In the genomic region with DNA sequence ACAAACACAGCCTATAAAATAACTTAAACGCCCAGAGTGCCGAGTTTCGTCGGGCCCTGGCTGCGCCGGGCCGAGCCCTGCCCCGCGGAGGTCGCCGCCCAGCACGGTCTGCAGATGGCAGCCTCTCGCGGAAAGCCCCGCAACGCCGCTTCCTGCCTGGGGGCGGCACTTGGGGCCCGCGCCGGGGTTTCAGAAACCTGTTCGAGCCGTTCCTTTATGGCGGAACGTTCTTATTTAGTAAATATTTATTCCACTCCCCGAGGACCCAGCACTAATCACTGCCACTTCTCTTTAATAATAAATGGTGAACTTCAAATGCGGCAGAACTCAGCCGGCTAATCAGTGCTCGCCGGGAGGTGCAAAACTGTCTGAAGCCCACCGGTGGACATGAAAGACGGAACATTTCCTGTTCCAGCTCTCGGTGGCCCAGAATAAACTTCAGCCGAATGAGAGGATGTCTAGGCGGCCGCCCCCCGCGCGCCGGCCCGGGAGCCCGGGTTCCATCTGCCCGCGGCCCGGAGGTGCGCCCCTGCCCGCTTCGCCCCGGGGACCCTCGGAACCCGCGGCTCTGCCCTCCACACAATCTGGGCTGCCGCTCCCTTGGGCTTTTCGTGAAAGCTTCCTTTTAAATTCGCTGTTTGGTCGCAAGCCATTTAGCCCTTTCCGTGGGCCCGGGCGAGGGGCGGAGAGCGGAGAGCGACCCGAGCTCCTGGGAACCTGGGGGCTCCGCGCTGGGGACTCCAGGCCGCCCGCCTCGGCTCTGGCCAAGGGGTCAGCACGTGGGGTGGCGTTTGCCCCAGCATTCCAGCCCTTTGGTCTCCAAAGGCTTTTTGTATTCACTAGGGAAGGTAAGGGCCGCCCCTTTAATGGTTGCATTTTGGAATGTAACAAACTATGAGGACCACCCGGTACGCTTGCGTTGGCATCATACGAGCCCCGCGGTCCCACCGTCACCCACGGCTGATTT, we compare ENCODE assay signal across 8 cellular contexts.
DNase-seq lines count a peak whose midpoint lies in the region; ATAC-seq lines count a peak whose summit lies in the region.

No MANE protein-coding gene starts in this region.

- H2AFZ ChIP-seq in ACC112 (ENCODE audit: low read length, unreplicated experiment): peak overlapping the region; percentile 89

- H3K27ac ChIP-seq in ACC112 (ENCODE audit: low read depth, low read length): no peak overlapping the region
- peak overlapping the region; percentile 53 for H3K27ac ChIP-seq in epithelial cell of prostate

- peak overlapping the region; percentile 79 for H3K4me3 ChIP-seq in ACC112 (ENCODE audit: low read depth, low read length)
- peak overlapping the region; percentile 51 for H3K4me3 ChIP-seq in mucosa of stomach (ENCODE audit: low read length)

- H3K9me3 ChIP-seq in mucosa of stomach (ENCODE audit: control insufficient read depth, low read length): no peaks in the 10 kb centered on the region

- peaks cover 42% of the 10 kb centered on the region for H3K27me3 ChIP-seq in ACC112 (ENCODE audit: insufficient read depth, low read length)
- no peaks in the 10 kb centered on the region for H3K27me3 ChIP-seq in mucosa of stomach (ENCODE audit: control insufficient read depth, insufficient read depth, low read length)

- DNase-seq in NCI-H2227 treated with DMSO at 0.1 percent for 48 hours (lab: John Stamatoyannopoulos, UW) (peak; percentile 34), epithelial cell of prostate (ENCODE audit: low read depth, low spot score) (no peak)
- peak; percentile 10 for DNase-seq in activated CD8-positive, alpha-beta memory T cell treated with anti-CD3 and anti-CD28 coated beads, Interleukin-2, amount 50 U/mL, for 24 hours (ENCODE audit: extremely low read depth)
- DNase-seq in stimulated activated naive CD4-positive, alpha-beta T cell treated with Interleukin-2 at 50 U/mL for 16 hours (lab: John Stamatoyannopoulos, UW): peak; percentile 31

- H3K79me2 ChIP-seq in ACC112 (ENCODE audit: control insufficient read depth, insufficient read depth, low read length, unreplicated experiment): no peaks in the 10 kb centered on the region

- peak overlapping the region; percentile 88 for H3K9ac ChIP-seq in mucosa of stomach (ENCODE audit: low read length)

- no peaks in the 10 kb centered on the region for H3K4me1 ChIP-seq in ACC112 (ENCODE audit: control insufficient read depth, insufficient read depth, low read length, unreplicated experiment)
- H3K4me1 ChIP-seq in mucosa of stomach (ENCODE audit: control insufficient read depth, insufficient read depth, low read length): no peaks in the 10 kb centered on the region

- H3K36me3 ChIP-seq in ACC112 (ENCODE audit: insufficient read depth, low read length) (no peaks in the 10 kb centered on the region), mucosa of stomach (ENCODE audit: control insufficient read depth, insufficient read depth, low read length) (no peaks in the 10 kb centered on the region)

- peak; percentile 74 for ATAC-seq in GM18508 (IDR thresholded peaks at IDR 0.05; ENCODE audit: insufficient read depth, unreplicated experiment)
- peak; percentile 90 for ATAC-seq in HG02973 (IDR thresholded peaks at IDR 0.05; ENCODE audit: unreplicated experiment)
